ENCODE assay signal across 14 cellular contexts in genomic region chr11:86678296-86678695, GRCh38.
"Had no signal": no experiment of that assay in that cellular context is flagged by ENCODE, and none has a peak within 500 bp of the region (broad histone marks: within the 10 kb centered on the region; RNA-seq: fewer than 3 reads in every experiment).

No MANE protein-coding gene starts in this region.

- H3K27me3 ChIP-seq: ovary, tibial nerve had no signal

- H3K4me3 Mint-ChIP-seq: activated CD4-positive, alpha-beta memory T cell treated with anti-CD3 and anti-CD28 coated beads, Interleukin-2, amount 10 ng/mL, durations not matched to agents 7 days and 5 days; activated CD4-positive, alpha-beta T cell treated with anti-CD3 and anti-CD28 coated beads for 36 hours; activated naive CD8-positive, alpha-beta T cell treated with anti-CD3 and anti-CD28 coated beads for 36 hours; activated T-cell treated with anti-CD3 and anti-CD28 coated beads, Interleukin-2, amount 50 U/mL, for 72 hours; immature natural killer cell; nephron had no signal

- H3K9me3 Mint-ChIP-seq: activated CD4-positive, alpha-beta memory T cell treated with anti-CD3 and anti-CD28 coated beads, Interleukin-2, amount 10 ng/mL, durations not matched to agents 7 days and 5 days; activated naive CD8-positive, alpha-beta T cell treated with anti-CD3 and anti-CD28 coated beads for 36 hours; activated T-cell treated with anti-CD3 and anti-CD28 coated beads, Interleukin-2, amount 50 U/mL, for 72 hours; immature natural killer cell; nephron had no signal

- H3K36me3 ChIP-seq: ovary, tibial nerve had no signal

- H3K27ac Mint-ChIP-seq: activated CD4-positive, alpha-beta memory T cell treated with anti-CD3 and anti-CD28 coated beads, Interleukin-2, amount 10 ng/mL, durations not matched to agents 7 days and 5 days; activated naive CD8-positive, alpha-beta T cell treated with anti-CD3 and anti-CD28 coated beads for 36 hours; activated T-cell treated with anti-CD3 and anti-CD28 coated beads, Interleukin-2, amount 50 U/mL, for 72 hours; immature natural killer cell had no signal

- H3K4me1 Mint-ChIP-seq: activated CD4-positive, alpha-beta memory T cell treated with anti-CD3 and anti-CD28 coated beads, Interleukin-2, amount 10 ng/mL, durations not matched to agents 7 days and 5 days; immature natural killer cell had no signal

- DNase-seq: activated CD4-positive, alpha-beta memory T cell treated with anti-CD3 and anti-CD28 coated beads, Interleukin-2, amount 10 ng/mL, durations not matched to agents 7 days and 5 days; activated CD4-positive, alpha-beta T cell treated with anti-CD3 and anti-CD28 coated beads for 36 hours; activated CD8-positive, alpha-beta memory T cell treated with anti-CD3 and anti-CD28 coated beads, Interleukin-2, amount 50 U/mL, for 4 hours; activated gamma-delta T cell treated with Interleukin-2 at 50 U/mL for 16 hours; activated naive CD8-positive, alpha-beta T cell treated with anti-CD3 and anti-CD28 coated beads for 36 hours; activated T-cell treated with anti-CD3 and anti-CD28 coated beads, Interleukin-2, amount 50 U/mL, for 72 hours; effector CD8-positive, alpha-beta T cell; immature natural killer cell; left colon; ovary; T-helper 9 cell had no signal

- ATAC-seq: activated CD4-positive, alpha-beta T cell treated with anti-CD3 and anti-CD28 coated beads for 36 hours; activated T-cell treated with anti-CD3 and anti-CD28 coated beads, Interleukin-2, amount 50 U/mL, for 72 hours; left colon had no signal

- H3K36me3 Mint-ChIP-seq: activated naive CD8-positive, alpha-beta T cell treated with anti-CD3 and anti-CD28 coated beads for 36 hours; immature natural killer cell had no signal

- H3K9me3 ChIP-seq: ovary, tibial nerve had no signal

- H3K4me3 ChIP-seq: ovary, tibial nerve had no signal

- H3K27ac ChIP-seq: VCaP had no signal
